17 cellular contexts compared by ENCODE assay signal in the genomic region with DNA sequence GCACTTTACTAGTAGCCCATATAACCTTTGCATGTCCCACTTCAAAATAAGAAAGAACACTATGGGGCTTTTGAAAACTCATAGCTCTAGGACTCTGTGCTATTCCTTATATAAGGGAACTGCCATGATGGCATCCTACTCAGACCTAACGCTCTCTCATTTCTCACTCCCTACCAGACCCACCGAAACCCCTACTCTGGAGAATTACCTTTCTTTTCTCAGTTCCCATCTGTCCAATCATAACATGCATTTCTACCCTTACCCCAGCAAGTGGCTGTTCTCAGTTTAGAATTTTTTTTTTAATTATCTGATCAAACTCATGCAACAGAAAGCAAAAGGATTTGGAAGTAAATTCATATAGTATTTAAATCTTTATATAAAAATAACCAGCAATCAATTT. TPM values are rescaled to one million over a fixed set of nuclear protein-coding genes. Genes with fewer than 3 reads are reported as not detected.
DNase-seq lines count a peak whose midpoint lies in the region; ATAC-seq, FAIRE-seq and TF ChIP-seq lines count a peak whose summit lies in the region.
"Had no signal": no experiment of that assay in that cellular context is flagged by ENCODE, and none has a peak within 500 bp of the region (broad histone marks: within the 10 kb centered on the region; RNA-seq: fewer than 3 reads in every experiment).

No MANE protein-coding gene starts in this region.

- peak; percentile 60 for ATAC-seq in GM19351 (IDR thresholded peaks at IDR 0.05; ENCODE audit: unreplicated experiment)
- peak; percentile 53 for ATAC-seq in HG02678 (IDR thresholded peaks at IDR 0.05; ENCODE audit: unreplicated experiment)
- peak; percentile 49 for ATAC-seq in HG03354 (IDR thresholded peaks at IDR 0.05; ENCODE audit: poor library complexity, severe bottlenecking, unreplicated experiment)
- ATAC-seq in activated CD8-positive, alpha-beta T cell treated with anti-CD3 and anti-CD28 coated beads for 36 hours: no peak
- ATAC-seq in mucosa of descending colon: no peak
- ATAC-seq in upper lobe of left lung (ENCODE audit: low FRiP score in 2 of 2): no peak
- ATAC-seq: heart left ventricle, left colon, PC-3 had no signal

- H3K27me3 ChIP-seq in upper lobe of left lung: no peaks in the 10 kb centered on the region
- H3K27me3 ChIP-seq: heart left ventricle had no signal

- peaks cover 14% of the 10 kb centered on the region for H3K4me1 ChIP-seq in mucosa of descending colon (ENCODE audit: low read depth)
- H3K4me1 ChIP-seq in upper lobe of left lung: peaks cover 3 to 5% (median 4%) of the 10 kb centered on the region in 4 donors

- intact Hi-C loops in activated CD8-positive, alpha-beta T cell treated with anti-CD3 and anti-CD28 coated beads for 36 hours (cut with micrococcal nuclease): no loop called here
- intact Hi-C loops in mucosa of descending colon (cut with DNase I, micrococcal nuclease): loop anchor here (5.0 to 10.0 kb wide), 3 partner anchors 46 to 229 kb away; a partner anchor contains a TSS

- H3K36me3 ChIP-seq in mucosa of descending colon (ENCODE audit: low read depth): peaks cover 7% of the 10 kb centered on the region
- peaks cover 0 to 6% (median 0%) of the 10 kb centered on the region in 4 donors for H3K36me3 ChIP-seq in upper lobe of left lung

- no peak for TF ChIP-seq EP300 in upper lobe of left lung (IDR thresholded peaks at IDR 0.05)

- no peak for DNase-seq in GM12891 (ENCODE audit: insufficient read length, low spot score)
- no peak for DNase-seq in activated CD8-positive, alpha-beta T cell treated with anti-CD3 and anti-CD28 coated beads for 36 hours
- DNase-seq in mucosa of descending colon: no peak
- DNase-seq in upper lobe of left lung: no peak
- DNase-seq in GOT3 (lab: John Stamatoyannopoulos, UW): no peak
- DNase-seq: activated B cell treated with CpG ODN at 0.5 μM for 24 hours, activated T-cell treated with anti-CD3 and anti-CD28 coated beads for 4 hours, cerebellar nuclear complex, GDM1, heart left ventricle, left colon, NCI-H1092, PC-3, trophoblast cell had no signal

- no peaks in the 10 kb centered on the region for H3K27me3 Mint-ChIP-seq in activated CD8-positive, alpha-beta T cell treated with anti-CD3 and anti-CD28 coated beads for 36 hours
- H3K27me3 Mint-ChIP-seq: activated B cell treated with CpG ODN at 0.5 μM for 24 hours had no signal

- H3K36me3 Mint-ChIP-seq in activated CD8-positive, alpha-beta T cell treated with anti-CD3 and anti-CD28 coated beads for 36 hours (ENCODE audit: low read depth): peaks cover 19% of the 10 kb centered on the region

- 69 to 96% methylated on average over 2 of the region's 2 CpGs for WGBS in upper lobe of left lung, 2 donors

- no peaks in the 10 kb centered on the region for H3K9me3 Mint-ChIP-seq in activated CD8-positive, alpha-beta T cell treated with anti-CD3 and anti-CD28 coated beads for 36 hours
- H3K9me3 Mint-ChIP-seq: activated B cell treated with CpG ODN at 0.5 μM for 24 hours had no signal

- TF ChIP-seq POLR2A in GM12891 (IDR thresholded peaks at IDR 0.05; ENCODE audit: low read depth, low read length) (no peak), upper lobe of left lung (IDR thresholded peaks at IDR 0.05) (no peak)

- no peaks in the 10 kb centered on the region for H3K9me3 ChIP-seq in mucosa of descending colon
- no peaks in the 10 kb centered on the region for H3K9me3 ChIP-seq in upper lobe of left lung
- H3K9me3 ChIP-seq: heart left ventricle had no signal

- FAIRE-seq in GM12891 (lab: Jason Lieb, UNC): no peak

- CTCF ChIA-PET in activated CD8-positive, alpha-beta T cell treated with anti-CD3 and anti-CD28 coated beads for 36 hours (lab: Charles Lee): interaction anchor here (0.9 to 12.1 kb wide), 8 partner anchors 12 to 226 kb away, joined by 3 to 161 read pairs (median 4); no protein-coding TSS in a partner anchor

- H3K27ac Mint-ChIP-seq in activated CD8-positive, alpha-beta T cell treated with anti-CD3 and anti-CD28 coated beads for 36 hours: no peak overlapping the region
- H3K27ac Mint-ChIP-seq: activated B cell treated with CpG ODN at 0.5 μM for 24 hours had no signal

- H3K4me3 ChIP-seq in mucosa of descending colon (no peak overlapping the region), upper lobe of left lung (no peak overlapping the region)
- H3K4me3 ChIP-seq: heart left ventricle had no signal

- H3K27ac ChIP-seq in upper lobe of left lung: no peak overlapping the region
- H3K27ac ChIP-seq: heart left ventricle had no signal

- POLR2A ChIA-PET in activated CD8-positive, alpha-beta T cell treated with anti-CD3 and anti-CD28 coated beads for 36 hours (lab: Charles Lee): no interaction called here

- H3K4me3 Mint-ChIP-seq in activated CD8-positive, alpha-beta T cell treated with anti-CD3 and anti-CD28 coated beads for 36 hours: no peak overlapping the region
- H3K4me3 Mint-ChIP-seq: activated B cell treated with CpG ODN at 0.5 μM for 24 hours had no signal

- no peak for TF ChIP-seq CTCF in activated CD8-positive, alpha-beta T cell treated with anti-CD3 and anti-CD28 coated beads for 36 hours (IDR thresholded peaks at IDR 0.05)
- TF ChIP-seq CTCF in mucosa of descending colon (IDR thresholded peaks at IDR 0.05) (no peak), upper lobe of left lung (IDR thresholded peaks at IDR 0.05) (no peak)

- H3K4me1 Mint-ChIP-seq in activated CD8-positive, alpha-beta T cell treated with anti-CD3 and anti-CD28 coated beads for 36 hours (ENCODE audit: low read depth): no peaks in the 10 kb centered on the region

TF ChIP-seq in GM12891, 5 proteins besides CTCF, POLR2A, EP300 and RAD21:
- TF ChIP-seq POU2F2 (IDR thresholded peaks at IDR 0.05; ENCODE audit: low read depth, low read length) (no peak), POLR2AphosphoS5 (IDR thresholded peaks at IDR 0.05; ENCODE audit: low read depth, low read length) (no peak), SPI1 (IDR thresholded peaks at IDR 0.05; ENCODE audit: low read depth, low read length) (peak; percentile 81), PAX5 (IDR thresholded peaks at IDR 0.05; ENCODE audit: insufficient read depth, low read length, severe bottlenecking) (no peak), TAF1 (IDR thresholded peaks at IDR 0.05; ENCODE audit: low read depth, low read length) (no peak)
TF ChIP-seq in GM12891: peak in this region for 1.

RNA-seq across cellular contexts. Expression of a gene that starts 27.3 kb away (rescaled TPM):
- 3.5 TPM for polyA plus RNA-seq in GM12891 (2012; ENCODE audit: low read depth, missing spikeins)
- 10 to 100 TPM; 31.8 to 37.6 TPM for total RNA-seq in activated CD8-positive, alpha-beta T cell treated with anti-CD3 and anti-CD28 coated beads for 36 hours
- total RNA-seq in mucosa of descending colon (10 to 100 TPM; 17.0 to 21.6 (median 18.8) TPM), upper lobe of left lung (10 to 100 TPM; 11.5 to 34.5 (median 17.7) TPM)

RNA-seq across cellular contexts. Expression of a gene that starts 48.1 kb away (rescaled TPM):
- 6.2 TPM for polyA plus RNA-seq in GM12891 (2012; ENCODE audit: low read depth, missing spikeins)
- total RNA-seq in activated CD8-positive, alpha-beta T cell treated with anti-CD3 and anti-CD28 coated beads for 36 hours: 10 to 100 TPM; 18.6 to 20.9 TPM
- 1 to 10 TPM; 7.8 to 8.9 (median 7.8) TPM for total RNA-seq in mucosa of descending colon
- total RNA-seq in upper lobe of left lung: 1 to 10 TPM in 5 of 6 donors, under 1 TPM in 1; 1.00 to 6.2 (median 2.0) TPM

Comparison
In these comparisons a context has a peak if more than half of its experiments do, and no peak if none do; other contexts are left out.
1. ATAC-seq: peak in GM19351 (single experiment), HG02678 (single experiment) and HG03354 (single experiment); none in activated CD8-positive, alpha-beta T cell treated with anti-CD3 and anti-CD28 coated beads for 36 hours (single experiment), mucosa of descending colon (single experiment) and upper lobe of left lung (0 of 2).